16 cellular contexts compared by ENCODE assay signal in the genomic region with DNA sequence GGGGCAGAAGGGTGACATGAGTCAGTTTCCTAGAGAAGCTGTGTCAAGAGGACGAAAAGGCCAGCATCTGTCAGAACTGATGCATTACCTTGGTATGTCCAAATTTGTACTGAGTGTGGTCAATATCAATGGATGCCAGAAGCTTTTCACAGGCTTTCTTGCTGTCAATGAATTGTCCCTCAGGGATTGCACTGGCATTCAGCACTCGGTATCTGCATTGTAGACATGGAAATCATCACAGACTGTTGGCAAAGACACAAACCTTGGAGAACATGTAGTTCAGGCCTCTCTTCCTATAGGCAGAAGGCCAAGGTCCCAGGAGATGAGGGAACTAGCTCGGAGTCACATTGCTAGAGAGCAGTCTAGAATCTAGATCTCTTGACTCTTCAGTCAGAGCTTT. TPM values are rescaled to one million over a fixed set of nuclear protein-coding genes. Genes with fewer than 3 reads are reported as not detected.
DNase-seq lines count a peak whose midpoint lies in the region; ATAC-seq and TF ChIP-seq lines count a peak whose summit lies in the region.
"Had no signal": no experiment of that assay in that cellular context is flagged by ENCODE, and none has a peak within 500 bp of the region (broad histone marks: within the 10 kb centered on the region; RNA-seq: fewer than 3 reads in every experiment).

No MANE protein-coding gene starts in this region.

- ATAC-seq in activated CD4-positive, CD25-positive, alpha-beta regulatory T cell treated with anti-CD3 and anti-CD28 coated beads, Interleukin-2, amount 50 U/mL, for 24 hours: no peak
- no peak for ATAC-seq in left lobe of liver
- ATAC-seq: CD8-positive, alpha-beta T cell had no signal

- no peak overlapping the region for H3K4me3 ChIP-seq in LNCaP clone FGC (ENCODE audit: low read depth, low read length)
- H3K4me3 ChIP-seq in fibroblast of pulmonary artery (replicated peaks; ENCODE audit: low read depth, low read length): no peak overlapping the region
- H3K4me3 ChIP-seq: BLaER1 treated with 17β-estradiol and CSF1 and Interleukin-3, amounts not matched to agents 10 nM and 100 nM had no signal

- DNase-seq in EH (ENCODE audit: low read depth) (peak; percentile 12), LNCaP clone FGC (ENCODE audit: low read depth) (peak; percentile 69), fibroblast of pulmonary artery (ENCODE audit: low read depth) (peak; percentile 6), iPS-NIHi7 (ENCODE audit: extremely low spot score) (no peak), left lobe of liver (ENCODE audit: low spot score) (no peak)
- DNase-seq in activated CD4-positive, alpha-beta T cell treated with anti-CD3 and anti-CD28 coated beads for 4 hours: no peak
- DNase-seq: ACHN; CD8-positive, alpha-beta T cell; COR-L47; DMS 273 treated with DMSO at 0.1 percent for 48 hours; DMS53; DND-41; H9; KG1 had no signal

- TF ChIP-seq CTCF in LNCaP clone FGC (IDR thresholded peaks at IDR 0.05; ENCODE audit: control insufficient read depth, extremely low read depth, insufficient read depth) (no peak), fibroblast of pulmonary artery (IDR thresholded peaks at IDR 0.05; ENCODE audit: low read length, missing control alignments) (no peak)

RNA-seq across cellular contexts. Expression of a gene that starts 16.6 kb away (rescaled TPM):
- 4.2 TPM for total RNA-seq in left lobe of liver

RNA-seq across cellular contexts. Expression of a gene that starts 56.9 kb away (rescaled TPM):
- total RNA-seq in left lobe of liver: 30.6 TPM

RNA-seq across cellular contexts. Expression of a gene that starts 56.9 kb away (rescaled TPM):
- 3.9 TPM for total RNA-seq in left lobe of liver

Comparison
In these comparisons a context has a peak if more than half of its experiments do, and no peak if none do; other contexts are left out.
1. DNase-seq: peak in EH (single experiment), LNCaP clone FGC (single experiment) and fibroblast of pulmonary artery (single experiment); none in activated CD4-positive, alpha-beta T cell treated with anti-CD3 and anti-CD28 coated beads for 4 hours (0 of 2), iPS-NIHi7 (single experiment) and left lobe of liver (single experiment).